ENCODE assay signal across 23 cellular contexts in the genomic region with DNA sequence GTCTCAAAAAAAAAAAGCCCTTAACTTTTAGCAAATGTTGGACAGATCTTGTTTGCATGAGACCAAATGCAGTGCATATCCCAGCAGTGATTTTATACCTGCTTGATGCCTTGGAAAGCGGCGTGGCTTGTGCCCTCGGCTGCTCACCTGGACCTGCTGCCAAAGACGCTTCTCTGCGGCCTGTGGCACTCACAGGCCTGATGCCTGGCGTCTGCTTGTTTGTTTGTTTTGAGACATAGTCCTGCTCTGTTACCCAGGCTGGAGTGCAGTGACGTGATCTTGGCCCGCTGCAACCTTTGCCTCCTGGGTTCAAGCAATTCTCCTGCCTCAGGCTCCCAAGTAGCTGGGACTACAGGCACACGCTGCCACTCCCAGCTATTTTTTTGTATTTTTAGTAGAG. TPM values are rescaled to one million over a fixed set of nuclear protein-coding genes. Genes with fewer than 3 reads are reported as not detected.
A peak's percentile ranks its signal among the peaks of the same experiment; 100 is the strongest.
DNase-seq lines count a peak whose midpoint lies in the region; ATAC-seq and TF ChIP-seq lines count a peak whose summit lies in the region.
"Had no signal": no experiment of that assay in that cellular context is flagged by ENCODE, and none has a peak within 500 bp of the region (broad histone marks: within the 10 kb centered on the region; RNA-seq: fewer than 3 reads in every experiment).

No MANE protein-coding gene starts in this region.

- H3K27me3 ChIP-seq in left ventricle myocardium inferior (ENCODE audit: low read depth) (no peaks in the 10 kb centered on the region), mesenchymal stem cell (ENCODE audit: control insufficient read depth in 1 of 2, insufficient read depth in 1 of 2, low read length in 2 of 2) (no peaks in the 10 kb centered on the region)
- H3K27me3 ChIP-seq: BE2C; BLaER1 treated with 17β-estradiol and CSF1 and Interleukin-3, amounts not matched to agents 10 nM and 100 nM had no signal

- H3K14ac ChIP-seq in mesenchymal stem cell (ENCODE audit: low read length in 2 of 2), result no peak overlapping the region

- peaks cover 59% of the 10 kb centered on the region for H3K36me3 ChIP-seq in left ventricle myocardium inferior
- H3K36me3 ChIP-seq in mesenchymal stem cell (ENCODE audit: control insufficient read depth in 1 of 2, insufficient read depth in 2 of 2, low read depth in 1 of 2, low read length in 2 of 2), result peaks cover 48 to 59% of the 10 kb centered on the region in 2 experiments

- no peak overlapping the region for H2BK5ac ChIP-seq in mesenchymal stem cell (ENCODE audit: low read depth, low read length, poor library complexity, severe bottlenecking)

- ATAC-seq in Right ventricle myocardium superior (ENCODE audit: poor library complexity) (no peak), GM21423 (IDR thresholded peaks at IDR 0.05; ENCODE audit: unreplicated experiment) (no peak)
- ATAC-seq: GM12878 had no signal

- peak overlapping the region; percentile 28 for H3K27ac Mint-ChIP-seq in glutamatergic neuron (ENCODE audit: unreplicated experiment)
- H3K27ac Mint-ChIP-seq: CD14-positive monocyte; CD4-positive, alpha-beta T cell had no signal

- no peak overlapping the region for H3K9ac ChIP-seq in mesenchymal stem cell (ENCODE audit: low read length)
- H3K9ac ChIP-seq: BLaER1 treated with 17β-estradiol and CSF1 and Interleukin-3, amounts not matched to agents 10 nM and 100 nM; GM23248 had no signal

- H3K4me3 Mint-ChIP-seq in glutamatergic neuron (ENCODE audit: unreplicated experiment), result no peak overlapping the region
- H3K4me3 Mint-ChIP-seq: CD14-positive monocyte; CD4-positive, alpha-beta T cell; CD8-positive, alpha-beta memory T cell had no signal

- H2AK5ac ChIP-seq in mesenchymal stem cell (ENCODE audit: low read length, severe bottlenecking), result no peak overlapping the region

- H4K91ac ChIP-seq in mesenchymal stem cell (ENCODE audit: low read length), result no peak overlapping the region

- no peaks in the 10 kb centered on the region for H3K36me3 Mint-ChIP-seq in glutamatergic neuron (ENCODE audit: unreplicated experiment)

- no peak overlapping the region for H2BK120ac ChIP-seq in mesenchymal stem cell (ENCODE audit: low read depth, low read length)

- no peak overlapping the region for H2BK12ac ChIP-seq in mesenchymal stem cell (ENCODE audit: low read length in 2 of 2)

- H3K4me1 Mint-ChIP-seq in glutamatergic neuron (ENCODE audit: low read depth, unreplicated experiment), result no peaks in the 10 kb centered on the region

- WGBS in mesenchymal stem cell, result 91% methylated on average over 9 of the region's 9 CpGs

- intact Hi-C loops in Right ventricle myocardium superior (cut with DNase I), result no loop called here
- intact Hi-C loops in left ventricle myocardium inferior (cut with micrococcal nuclease), result no loop called here

- no peaks in the 10 kb centered on the region for H3K9me3 ChIP-seq in left ventricle myocardium inferior (replicated peaks)
- no peaks in the 10 kb centered on the region for H3K9me3 ChIP-seq in mesenchymal stem cell (ENCODE audit: control insufficient read depth, low read length)
- H3K9me3 ChIP-seq: A549; BE2C; BLaER1 treated with 17β-estradiol and CSF1 and Interleukin-3, amounts not matched to agents 10 nM and 100 nM had no signal

- no peak overlapping the region for H3K27ac ChIP-seq in left ventricle myocardium inferior (replicated peaks)
- no peak overlapping the region for H3K27ac ChIP-seq in mesenchymal stem cell (ENCODE audit: low read length, poor library complexity, severe bottlenecking)
- H3K27ac ChIP-seq: A549; BLaER1 treated with 17β-estradiol and CSF1 and Interleukin-3, amounts not matched to agents 10 nM and 100 nM; GM23248 had no signal

- H3K27me3 Mint-ChIP-seq in glutamatergic neuron (ENCODE audit: unreplicated experiment), result no peaks in the 10 kb centered on the region
- H3K27me3 Mint-ChIP-seq: CD4-positive, alpha-beta T cell; CD8-positive, alpha-beta memory T cell had no signal

- H3K4ac ChIP-seq in mesenchymal stem cell (ENCODE audit: low read depth in 1 of 2, low read length in 2 of 2), result no peak overlapping the region

- H3K4me1 ChIP-seq in left ventricle myocardium inferior (peaks cover 23% of the 10 kb centered on the region), mesenchymal stem cell (ENCODE audit: control insufficient read depth, insufficient read depth, low read depth, low read length) (peaks cover 6% of the 10 kb centered on the region)
- H3K4me1 ChIP-seq: A549, BE2C had no signal

- no peak for TF ChIP-seq CTCF in left ventricle myocardium inferior (IDR thresholded peaks at IDR 0.05; ENCODE audit: borderline replicate concordance)
- no peak for TF ChIP-seq CTCF in glutamatergic neuron (IDR thresholded peaks at IDR 0.05; ENCODE audit: partially characterized antibody, unreplicated experiment)

- H3K4me2 ChIP-seq in mesenchymal stem cell (ENCODE audit: low read length, poor library complexity, severe bottlenecking), result no peak overlapping the region
- H3K4me2 ChIP-seq: A549 had no signal

- H2BK15ac ChIP-seq in mesenchymal stem cell (ENCODE audit: low read depth, poor library complexity, severe bottlenecking), result no peak overlapping the region

- H4K8ac ChIP-seq in mesenchymal stem cell (ENCODE audit: low read length), result peak overlapping the region; percentile 38

- peaks cover 26% of the 10 kb centered on the region for H3K79me1 ChIP-seq in mesenchymal stem cell (replicated peaks; ENCODE audit: low read length, poor library complexity, severe bottlenecking)

- no peak overlapping the region for H3K4me3 ChIP-seq in left ventricle myocardium inferior
- H3K4me3 ChIP-seq in mesenchymal stem cell (ENCODE audit: insufficient read depth in 1 of 2, low read depth in 1 of 2, low read length in 2 of 2), result no peak overlapping the region
- H3K4me3 ChIP-seq: A549; BLaER1 treated with 17β-estradiol and CSF1 and Interleukin-3, amounts not matched to agents 10 nM and 100 nM; GM12878; GM23248 had no signal

- H3K23ac ChIP-seq in mesenchymal stem cell (ENCODE audit: low read length in 2 of 2), result no peak overlapping the region

- H3K9me3 Mint-ChIP-seq in glutamatergic neuron (ENCODE audit: unreplicated experiment), result peaks cover 4% of the 10 kb centered on the region
- H3K9me3 Mint-ChIP-seq: CD4-positive, alpha-beta T cell; CD8-positive, alpha-beta memory T cell had no signal

- DNase-seq in Right ventricle myocardium superior, result peak; percentile 8
- DNase-seq in left ventricle myocardium inferior, result no peak
- no peak for DNase-seq in glutamatergic neuron
- no peak for DNase-seq in mesenchymal stem cell
- DNase-seq in LoVo (ENCODE audit: low spot score), result no peak
- DNase-seq: 8988T; ACHN; AML-193; BE2C; CD4-positive, alpha-beta T cell; CD8-positive, alpha-beta memory T cell; DMS 273 treated with DMSO at 0.1 percent for 48 hours; DMS79; EL; GDM1; GM23248; H7; HCEC 1CT had no signal

- H3K18ac ChIP-seq in mesenchymal stem cell (ENCODE audit: low read depth in 1 of 2, low read length in 2 of 2), result no peak overlapping the region

- H2AFZ ChIP-seq in mesenchymal stem cell (ENCODE audit: low read depth, low read length), result no peak overlapping the region
- H2AFZ ChIP-seq: GM23248 had no signal

RNA-seq across cellular contexts. Expression of a gene that starts 5.2 kb away (rescaled TPM):
- 32.6 TPM for total RNA-seq in Right ventricle myocardium superior
- 27.3 TPM for total RNA-seq in left ventricle myocardium inferior
- total RNA-seq in glutamatergic neuron (ENCODE audit: unreplicated experiment), result 29.1 TPM
- 13.1 TPM for polyA plus RNA-seq in mesenchymal stem cell (2013, experiment 1 of 2)
- 13.1 TPM for polyA plus RNA-seq in mesenchymal stem cell (2013, experiment 2 of 2)

RNA-seq across cellular contexts. Expression of a gene that starts 28.5 kb away (rescaled TPM):
- total RNA-seq in Right ventricle myocardium superior (54.9 TPM), left ventricle myocardium inferior (42.3 TPM), glutamatergic neuron (ENCODE audit: unreplicated experiment) (9.8 TPM)
- 15.3 TPM for polyA plus RNA-seq in mesenchymal stem cell (2013, experiment 1 of 2)
- 15.8 TPM for polyA plus RNA-seq in mesenchymal stem cell (2013, experiment 2 of 2)

RNA-seq across cellular contexts. Expression of a gene that starts 28.7 kb away (rescaled TPM):
- total RNA-seq in Right ventricle myocardium superior, result 10.3 TPM
- 9.0 TPM for total RNA-seq in left ventricle myocardium inferior
- 38.6 TPM for total RNA-seq in glutamatergic neuron (ENCODE audit: unreplicated experiment)
- polyA plus RNA-seq in mesenchymal stem cell (2013, experiment 1 of 2), result 4.5 TPM
- polyA plus RNA-seq in mesenchymal stem cell (2013, experiment 2 of 2), result 3.9 TPM

RNA-seq across cellular contexts. Expression of a gene that starts 45.8 kb away (rescaled TPM):
- total RNA-seq in Right ventricle myocardium superior (25.6 TPM), left ventricle myocardium inferior (21.2 TPM), glutamatergic neuron (ENCODE audit: unreplicated experiment) (105 TPM)
- polyA plus RNA-seq in mesenchymal stem cell (2013, experiment 1 of 2), result 32.8 TPM
- 33.6 TPM for polyA plus RNA-seq in mesenchymal stem cell (2013, experiment 2 of 2)
